In the genomic region with DNA sequence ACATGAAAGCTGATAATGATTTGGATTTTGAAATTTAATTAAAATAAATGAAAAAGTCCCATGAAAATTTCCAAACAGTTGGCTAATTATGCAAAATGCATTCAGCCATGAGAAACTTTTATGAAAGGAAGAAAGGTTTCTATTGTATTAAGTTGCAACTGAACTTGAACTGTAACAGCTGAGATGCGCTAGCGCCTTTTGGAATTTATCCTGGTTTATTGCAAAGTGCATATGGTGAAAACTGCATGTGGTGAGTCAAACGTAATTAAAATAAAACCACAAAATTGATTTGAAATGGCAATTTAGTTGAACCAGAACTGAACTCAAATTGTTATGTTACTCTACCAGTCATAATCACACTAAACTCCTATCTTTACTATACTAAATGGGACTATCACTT, we compare ENCODE assay signal across 1 cellular context.
TF ChIP-seq lines count a peak whose summit lies in the region.

No MANE protein-coding gene starts in this region.

TF ChIP-seq in GM12878, 131 proteins besides CTCF, POLR2A, EP300 and RAD21:
- TF ChIP-seq, protein P1, sequence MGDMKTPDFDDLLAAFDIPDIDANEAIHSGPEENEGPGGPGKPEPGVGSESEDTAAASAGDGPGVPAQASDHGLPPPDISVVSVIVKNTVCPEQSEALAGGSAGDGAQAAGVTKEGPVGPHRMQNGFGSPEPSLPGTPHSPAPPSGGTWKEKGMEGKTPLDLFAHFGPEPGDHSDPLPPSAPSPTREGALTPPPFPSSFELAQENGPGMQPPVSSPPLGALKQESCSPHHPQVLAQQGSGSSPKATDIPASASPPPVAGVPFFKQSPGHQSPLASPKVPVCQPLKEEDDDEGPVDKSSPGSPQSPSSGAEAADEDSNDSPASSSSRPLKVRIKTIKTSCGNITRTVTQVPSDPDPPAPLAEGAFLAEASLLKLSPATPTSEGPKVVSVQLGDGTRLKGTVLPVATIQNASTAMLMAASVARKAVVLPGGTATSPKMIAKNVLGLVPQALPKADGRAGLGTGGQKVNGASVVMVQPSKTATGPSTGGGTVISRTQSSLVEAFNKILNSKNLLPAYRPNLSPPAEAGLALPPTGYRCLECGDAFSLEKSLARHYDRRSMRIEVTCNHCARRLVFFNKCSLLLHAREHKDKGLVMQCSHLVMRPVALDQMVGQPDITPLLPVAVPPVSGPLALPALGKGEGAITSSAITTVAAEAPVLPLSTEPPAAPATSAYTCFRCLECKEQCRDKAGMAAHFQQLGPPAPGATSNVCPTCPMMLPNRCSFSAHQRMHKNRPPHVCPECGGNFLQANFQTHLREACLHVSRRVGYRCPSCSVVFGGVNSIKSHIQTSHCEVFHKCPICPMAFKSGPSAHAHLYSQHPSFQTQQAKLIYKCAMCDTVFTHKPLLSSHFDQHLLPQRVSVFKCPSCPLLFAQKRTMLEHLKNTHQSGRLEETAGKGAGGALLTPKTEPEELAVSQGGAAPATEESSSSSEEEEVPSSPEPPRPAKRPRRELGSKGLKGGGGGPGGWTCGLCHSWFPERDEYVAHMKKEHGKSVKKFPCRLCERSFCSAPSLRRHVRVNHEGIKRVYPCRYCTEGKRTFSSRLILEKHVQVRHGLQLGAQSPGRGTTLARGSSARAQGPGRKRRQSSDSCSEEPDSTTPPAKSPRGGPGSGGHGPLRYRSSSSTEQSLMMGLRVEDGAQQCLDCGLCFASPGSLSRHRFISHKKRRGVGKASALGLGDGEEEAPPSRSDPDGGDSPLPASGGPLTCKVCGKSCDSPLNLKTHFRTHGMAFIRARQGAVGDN (IDR thresholded peaks at IDR 0.05): no peak
- TF ChIP-seq CHD2 (IDR thresholded peaks at IDR 0.05; ENCODE audit: borderline replicate concordance, low read depth, low read length) (no peak), SMAD1 (IDR thresholded peaks at IDR 0.05; ENCODE audit: low read depth, partially characterized antibody) (no peak), POLR2AphosphoS5 (IDR thresholded peaks at IDR 0.05; ENCODE audit: low read length) (no peak), HCFC1 (IDR thresholded peaks at IDR 0.05; ENCODE audit: low read length) (no peak), RUNX3 (IDR thresholded peaks at IDR 0.05; ENCODE audit: low read length) (no peak), KAT2A (conservative IDR thresholded peaks at IDR 0.05; ENCODE audit: control insufficient read depth, low read depth, low read length) (no peak), GABPA (IDR thresholded peaks at IDR 0.05; ENCODE audit: low read depth) (no peak), TCF12 (IDR thresholded peaks at IDR 0.05; ENCODE audit: low read depth, low read length) (no peak), ZNF24 (IDR thresholded peaks at IDR 0.05) (no peak), BHLHE40 (IDR thresholded peaks at IDR 0.05; ENCODE audit: borderline replicate concordance in 1 of 2, low read depth in 2 of 2, low read length in 1 of 2) (no peak), IRF4 (IDR thresholded peaks at IDR 0.05; ENCODE audit: low read depth, low read length) (no peak), TAF1 (IDR thresholded peaks at IDR 0.05; ENCODE audit: borderline replicate concordance, low read depth, low read length) (no peak), POU2F2 (IDR thresholded peaks at IDR 0.05; ENCODE audit: borderline replicate concordance, low read depth, low read length) (no peak), ZNF274 (IDR thresholded peaks at IDR 0.05; ENCODE audit: insufficient read depth, insufficient read length) (no peak), POLR2AphosphoS2 (IDR thresholded peaks at IDR 0.05; ENCODE audit: low read depth, low read length) (no peak), SMC3 (IDR thresholded peaks at IDR 0.05; ENCODE audit: borderline replicate concordance, low read length) (no peak)
- TF ChIP-seq, protein P2, sequence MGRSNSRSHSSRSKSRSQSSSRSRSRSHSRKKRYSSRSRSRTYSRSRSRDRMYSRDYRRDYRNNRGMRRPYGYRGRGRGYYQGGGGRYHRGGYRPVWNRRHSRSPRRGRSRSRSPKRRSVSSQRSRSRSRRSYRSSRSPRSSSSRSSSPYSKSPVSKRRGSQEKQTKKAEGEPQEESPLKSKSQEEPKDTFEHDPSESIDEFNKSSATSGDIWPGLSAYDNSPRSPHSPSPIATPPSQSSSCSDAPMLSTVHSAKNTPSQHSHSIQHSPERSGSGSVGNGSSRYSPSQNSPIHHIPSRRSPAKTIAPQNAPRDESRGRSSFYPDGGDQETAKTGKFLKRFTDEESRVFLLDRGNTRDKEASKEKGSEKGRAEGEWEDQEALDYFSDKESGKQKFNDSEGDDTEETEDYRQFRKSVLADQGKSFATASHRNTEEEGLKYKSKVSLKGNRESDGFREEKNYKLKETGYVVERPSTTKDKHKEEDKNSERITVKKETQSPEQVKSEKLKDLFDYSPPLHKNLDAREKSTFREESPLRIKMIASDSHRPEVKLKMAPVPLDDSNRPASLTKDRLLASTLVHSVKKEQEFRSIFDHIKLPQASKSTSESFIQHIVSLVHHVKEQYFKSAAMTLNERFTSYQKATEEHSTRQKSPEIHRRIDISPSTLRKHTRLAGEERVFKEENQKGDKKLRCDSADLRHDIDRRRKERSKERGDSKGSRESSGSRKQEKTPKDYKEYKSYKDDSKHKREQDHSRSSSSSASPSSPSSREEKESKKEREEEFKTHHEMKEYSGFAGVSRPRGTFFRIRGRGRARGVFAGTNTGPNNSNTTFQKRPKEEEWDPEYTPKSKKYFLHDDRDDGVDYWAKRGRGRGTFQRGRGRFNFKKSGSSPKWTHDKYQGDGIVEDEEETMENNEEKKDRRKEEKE (IDR thresholded peaks at IDR 0.05): no peak
- TF ChIP-seq, protein P3, sequence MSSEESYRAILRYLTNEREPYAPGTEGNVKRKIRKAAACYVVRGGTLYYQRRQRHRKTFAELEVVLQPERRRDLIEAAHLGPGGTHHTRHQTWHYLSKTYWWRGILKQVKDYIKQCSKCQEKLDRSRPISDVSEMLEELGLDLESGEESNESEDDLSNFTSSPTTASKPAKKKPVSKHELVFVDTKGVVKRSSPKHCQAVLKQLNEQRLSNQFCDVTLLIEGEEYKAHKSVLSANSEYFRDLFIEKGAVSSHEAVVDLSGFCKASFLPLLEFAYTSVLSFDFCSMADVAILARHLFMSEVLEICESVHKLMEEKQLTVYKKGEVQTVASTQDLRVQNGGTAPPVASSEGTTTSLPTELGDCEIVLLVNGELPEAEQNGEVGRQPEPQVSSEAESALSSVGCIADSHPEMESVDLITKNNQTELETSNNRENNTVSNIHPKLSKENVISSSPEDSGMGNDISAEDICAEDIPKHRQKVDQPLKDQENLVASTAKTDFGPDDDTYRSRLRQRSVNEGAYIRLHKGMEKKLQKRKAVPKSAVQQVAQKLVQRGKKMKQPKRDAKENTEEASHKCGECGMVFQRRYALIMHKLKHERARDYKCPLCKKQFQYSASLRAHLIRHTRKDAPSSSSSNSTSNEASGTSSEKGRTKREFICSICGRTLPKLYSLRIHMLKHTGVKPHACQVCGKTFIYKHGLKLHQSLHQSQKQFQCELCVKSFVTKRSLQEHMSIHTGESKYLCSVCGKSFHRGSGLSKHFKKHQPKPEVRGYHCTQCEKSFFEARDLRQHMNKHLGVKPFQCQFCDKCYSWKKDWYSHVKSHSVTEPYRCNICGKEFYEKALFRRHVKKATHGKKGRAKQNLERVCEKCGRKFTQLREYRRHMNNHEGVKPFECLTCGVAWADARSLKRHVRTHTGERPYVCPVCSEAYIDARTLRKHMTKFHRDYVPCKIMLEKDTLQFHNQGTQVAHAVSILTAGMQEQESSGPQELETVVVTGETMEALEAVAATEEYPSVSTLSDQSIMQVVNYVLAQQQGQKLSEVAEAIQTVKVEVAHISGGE (CRISPR knock-in tag; IDR thresholded peaks at IDR 0.05): no peak
TF ChIP-seq in GM12878: peak in this region for 0.
